Comparison of ENCODE assay signal across 1 cellular context in the genomic region with DNA sequence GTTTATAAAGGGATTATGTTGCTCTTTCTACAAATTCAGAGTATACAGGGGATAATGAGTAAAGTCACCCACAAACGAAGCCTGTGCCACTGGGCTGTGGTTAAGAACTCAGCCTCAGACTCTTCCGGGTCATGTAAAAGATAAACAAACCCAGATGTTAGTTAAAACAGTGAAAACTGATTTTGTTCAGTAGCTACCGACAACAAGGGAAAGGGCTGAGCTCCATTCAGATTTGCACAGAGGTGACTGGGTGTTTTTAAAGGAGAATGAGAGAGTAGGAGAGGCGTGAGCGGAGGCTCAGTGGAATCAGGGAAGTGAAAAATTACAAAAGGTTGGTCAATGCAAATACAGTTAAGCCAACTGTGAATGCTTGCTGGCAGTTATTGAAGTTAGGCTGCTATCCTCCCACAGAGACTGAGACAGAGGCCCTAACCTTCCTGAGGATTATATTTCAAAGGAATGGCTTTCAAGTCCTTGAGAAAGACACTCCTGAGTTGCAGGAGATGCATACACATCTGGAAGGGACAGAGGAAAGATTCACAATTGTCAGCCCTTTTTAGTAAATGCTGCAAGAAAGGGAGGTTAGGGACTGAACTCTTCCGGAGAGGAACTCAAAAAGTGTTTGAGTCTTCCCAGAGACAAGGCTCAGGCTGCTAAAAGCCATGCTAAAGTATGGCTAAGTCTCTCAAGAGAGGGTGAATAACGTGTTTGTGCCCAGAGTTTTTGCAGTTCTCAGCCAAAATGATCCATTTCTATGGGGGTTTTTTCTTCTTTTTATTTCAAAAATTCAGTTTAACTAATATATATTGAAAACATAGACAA.
TF ChIP-seq lines count a peak whose summit lies in the region.

No MANE protein-coding gene starts in this region.

TF ChIP-seq in HCT116, 20 proteins besides CTCF, POLR2A, EP300 and RAD21 (continued from another document):
- TF ChIP-seq, protein P1, sequence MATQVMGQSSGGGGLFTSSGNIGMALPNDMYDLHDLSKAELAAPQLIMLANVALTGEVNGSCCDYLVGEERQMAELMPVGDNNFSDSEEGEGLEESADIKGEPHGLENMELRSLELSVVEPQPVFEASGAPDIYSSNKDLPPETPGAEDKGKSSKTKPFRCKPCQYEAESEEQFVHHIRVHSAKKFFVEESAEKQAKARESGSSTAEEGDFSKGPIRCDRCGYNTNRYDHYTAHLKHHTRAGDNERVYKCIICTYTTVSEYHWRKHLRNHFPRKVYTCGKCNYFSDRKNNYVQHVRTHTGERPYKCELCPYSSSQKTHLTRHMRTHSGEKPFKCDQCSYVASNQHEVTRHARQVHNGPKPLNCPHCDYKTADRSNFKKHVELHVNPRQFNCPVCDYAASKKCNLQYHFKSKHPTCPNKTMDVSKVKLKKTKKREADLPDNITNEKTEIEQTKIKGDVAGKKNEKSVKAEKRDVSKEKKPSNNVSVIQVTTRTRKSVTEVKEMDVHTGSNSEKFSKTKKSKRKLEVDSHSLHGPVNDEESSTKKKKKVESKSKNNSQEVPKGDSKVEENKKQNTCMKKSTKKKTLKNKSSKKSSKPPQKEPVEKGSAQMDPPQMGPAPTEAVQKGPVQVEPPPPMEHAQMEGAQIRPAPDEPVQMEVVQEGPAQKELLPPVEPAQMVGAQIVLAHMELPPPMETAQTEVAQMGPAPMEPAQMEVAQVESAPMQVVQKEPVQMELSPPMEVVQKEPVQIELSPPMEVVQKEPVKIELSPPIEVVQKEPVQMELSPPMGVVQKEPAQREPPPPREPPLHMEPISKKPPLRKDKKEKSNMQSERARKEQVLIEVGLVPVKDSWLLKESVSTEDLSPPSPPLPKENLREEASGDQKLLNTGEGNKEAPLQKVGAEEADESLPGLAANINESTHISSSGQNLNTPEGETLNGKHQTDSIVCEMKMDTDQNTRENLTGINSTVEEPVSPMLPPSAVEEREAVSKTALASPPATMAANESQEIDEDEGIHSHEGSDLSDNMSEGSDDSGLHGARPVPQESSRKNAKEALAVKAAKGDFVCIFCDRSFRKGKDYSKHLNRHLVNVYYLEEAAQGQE (IDR thresholded peaks at IDR 0.05; ENCODE audit: low read depth): no peak
- no peak for TF ChIP-seq EZH2 (IDR thresholded peaks at IDR 0.05)
- no peak; the same call in none of the 2 replicates for TF ChIP-seq CBX3 (IDR thresholded peaks at IDR 0.05; ENCODE audit: low read depth)
- peak; percentile 96 for TF ChIP-seq TCF7L2 (IDR thresholded peaks at IDR 0.05; ENCODE audit: borderline replicate concordance, extremely low read depth, insufficient read depth, insufficient read length)
- TF ChIP-seq SIN3A (IDR thresholded peaks at IDR 0.05; ENCODE audit: low read depth): no peak
- 0 out of 2 replicates have a peak, but pooled peaks have one; percentile 11 for TF ChIP-seq MAX (IDR thresholded peaks at IDR 0.05)
- TF ChIP-seq YY1 (IDR thresholded peaks at IDR 0.05; ENCODE audit: extremely low read depth, insufficient replicate concordance, low read depth, low read length): no peak
